9 cellular contexts compared by ENCODE assay signal in the genomic region with DNA sequence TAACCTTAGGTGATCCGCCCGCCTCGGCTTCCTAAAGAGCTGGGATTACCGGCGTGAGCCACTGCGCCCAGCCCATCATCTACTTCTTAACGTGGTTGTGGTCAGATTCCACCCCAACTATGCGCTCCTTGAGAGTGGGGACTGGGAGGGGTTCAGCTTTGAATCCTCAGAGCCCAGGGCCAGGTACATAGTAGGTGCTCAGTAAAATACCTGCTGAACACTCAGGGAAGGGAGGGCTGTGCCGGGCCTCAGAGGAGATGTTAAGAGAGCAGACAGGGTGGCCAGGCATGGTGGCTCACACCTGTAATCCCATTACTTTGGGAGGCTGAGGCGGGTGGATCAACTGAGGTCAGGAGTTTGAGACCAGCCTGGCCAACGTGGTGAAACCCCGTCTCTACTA. TPM values are rescaled to one million over a fixed set of nuclear protein-coding genes. Genes with fewer than 3 reads are reported as not detected.
DNase-seq lines count a peak whose midpoint lies in the region; ATAC-seq and TF ChIP-seq lines count a peak whose summit lies in the region.
"Had no signal": no experiment of that assay in that cellular context is flagged by ENCODE, and none has a peak within 500 bp of the region (broad histone marks: within the 10 kb centered on the region; RNA-seq: fewer than 3 reads in every experiment).

No MANE protein-coding gene starts in this region.

- in situ Hi-C loops in transverse colon (cut with MboI; ENCODE audit: low pct_ligation_motif_present in 1 of 4, low pct_unique_long_range_greater_than_20kb in 1 of 4, low sequenced_read_pairs in 3 of 4): no loop called here

- H3K4me1 Mint-ChIP-seq in activated naive CD4-positive, alpha-beta T cell treated with anti-CD3 and anti-CD28 coated beads, Interleukin-2, amount 50 U/mL, for 24 hours: peaks cover 63% of the 10 kb centered on the region

- 80 to 85% (median 81%) methylated on average over 12 of the region's 12 CpGs for WGBS in adipose tissue, 3 donors
- WGBS in transverse colon (ENCODE audit: low coverage in 1 of 2), 2 donors: 80% methylated on average over 12 of the region's 12 CpGs; no CpG with 5 or more reads in 1 of the 2 donors

- TF ChIP-seq EP300 in transverse colon (IDR thresholded peaks at IDR 0.05; ENCODE audit: low read depth): no peak

- no peaks in the 10 kb centered on the region for H3K36me3 Mint-ChIP-seq in activated naive CD4-positive, alpha-beta T cell treated with anti-CD3 and anti-CD28 coated beads, Interleukin-2, amount 50 U/mL, for 24 hours

- peaks cover 37 to 42% of the 10 kb centered on the region in 2 donors for H3K4me1 ChIP-seq in mucosa of rectum (ENCODE audit: control insufficient read depth in 2 of 2, insufficient read depth in 2 of 2, low read length in 2 of 2)
- H3K4me1 ChIP-seq in transverse colon: peaks cover 34 to 65% (median 54%) of the 10 kb centered on the region in 4 donors

- ATAC-seq in GM18519 (IDR thresholded peaks at IDR 0.05; ENCODE audit: low FRiP score, unreplicated experiment) (no peak), HG03196 (IDR thresholded peaks at IDR 0.05; ENCODE audit: unreplicated experiment) (no peak)

- intact Hi-C loops in transverse colon (cut with DNase I; ENCODE audit: low total_unique reads): no loop called here

- H3K9ac ChIP-seq in mucosa of rectum (ENCODE audit: low read depth in 1 of 2, low read length in 2 of 2): no peak overlapping the region

- H3K9me3 ChIP-seq in mucosa of rectum (ENCODE audit: control insufficient read depth in 2 of 2, low read length in 2 of 2) (no peaks in the 10 kb centered on the region), transverse colon (no peaks in the 10 kb centered on the region)

- H3K27me3 ChIP-seq in mucosa of rectum (ENCODE audit: control insufficient read depth in 2 of 2, insufficient read depth in 2 of 2, low read length in 2 of 2): no peaks in the 10 kb centered on the region
- no peaks in the 10 kb centered on the region for H3K27me3 ChIP-seq in transverse colon

- H3K27ac ChIP-seq in adipose tissue (ENCODE audit: low read depth, low read length) (peak overlapping the region; percentile 46), mucosa of rectum (ENCODE audit: low read depth in 2 of 2, low read length in 2 of 2) (peak overlapping the region; percentile 68 to 96), transverse colon (peak overlapping the region; percentile 89 to 96 (median 94))

- H3K27ac Mint-ChIP-seq in activated naive CD4-positive, alpha-beta T cell treated with anti-CD3 and anti-CD28 coated beads, Interleukin-2, amount 50 U/mL, for 24 hours: peak overlapping the region; percentile 82

- no peaks in the 10 kb centered on the region for H3K27me3 Mint-ChIP-seq in activated naive CD4-positive, alpha-beta T cell treated with anti-CD3 and anti-CD28 coated beads, Interleukin-2, amount 50 U/mL, for 24 hours

- no peak for TF ChIP-seq POLR2A in transverse colon (IDR thresholded peaks at IDR 0.05)

- peak overlapping the region; percentile 33 for H3K4me3 Mint-ChIP-seq in activated naive CD4-positive, alpha-beta T cell treated with anti-CD3 and anti-CD28 coated beads, Interleukin-2, amount 50 U/mL, for 24 hours

- peaks cover 0 to 3% of the 10 kb centered on the region in 2 donors for H3K36me3 ChIP-seq in mucosa of rectum (ENCODE audit: control insufficient read depth in 2 of 2, insufficient read depth in 2 of 2, low read length in 2 of 2)
- H3K36me3 ChIP-seq in transverse colon: no peaks in the 10 kb centered on the region

- H3K4me3 ChIP-seq in mucosa of rectum (ENCODE audit: low read length in 2 of 2) (no peak overlapping the region), transverse colon (no peak overlapping the region)

- H3K9me3 Mint-ChIP-seq in activated naive CD4-positive, alpha-beta T cell treated with anti-CD3 and anti-CD28 coated beads, Interleukin-2, amount 50 U/mL, for 24 hours: no peaks in the 10 kb centered on the region

- TF ChIP-seq CTCF in transverse colon (IDR thresholded peaks at IDR 0.05): no peak

- no peak for DNase-seq in activated naive CD4-positive, alpha-beta T cell treated with anti-CD3 and anti-CD28 coated beads, Interleukin-2, amount 50 U/mL, for 16 hours
- no peak for DNase-seq in transverse colon
- no peak for DNase-seq in NCI-H1930 (lab: John Stamatoyannopoulos, UW)
- DNase-seq: NCI-H187 treated with DMSO at 0.1 percent for 48 hours had no signal

RNA-seq across cellular contexts. Expression of a gene that starts 1.2 kb away (rescaled TPM):
- polyA plus RNA-seq in adipose tissue: 1,000 to 10,000 TPM in 2 of 3 donors, 100 to 1,000 TPM in 1; 418 to 4,149 (median 2,198) TPM
- 100 to 1,000 TPM; 196 to 558 (median 224) TPM for total RNA-seq in transverse colon

RNA-seq across cellular contexts. Expression of a gene that starts 11.9 kb away (rescaled TPM):
- 10 to 100 TPM; 15.7 to 31.7 (median 17.5) TPM for polyA plus RNA-seq in adipose tissue
- total RNA-seq in transverse colon: 100 to 1,000 TPM in 1 of 4 donors, 10 to 100 TPM in 3; 44.1 to 143 (median 57.2) TPM

RNA-seq across cellular contexts. Expression of a gene that starts 15.7 kb away (rescaled TPM):
- polyA plus RNA-seq in adipose tissue: 1 to 10 TPM; 4.7 to 5.7 (median 4.9) TPM
- 100 to 1,000 TPM in 1 of 4 donors, 10 to 100 TPM in 3; 28.9 to 126 (median 50.7) TPM for total RNA-seq in transverse colon

RNA-seq across cellular contexts. Expression of a gene that starts 22.6 kb away (rescaled TPM):
- 100 to 1,000 TPM in 1 of 3 donors, 10 to 100 TPM in 2; 28.1 to 104 (median 74.8) TPM for polyA plus RNA-seq in adipose tissue
- total RNA-seq in transverse colon: 100 to 1,000 TPM; 121 to 265 (median 129) TPM

RNA-seq across cellular contexts. Expression of a gene that starts 34.8 kb away (rescaled TPM):
- 1 to 10 TPM; 2.3 to 8.2 (median 6.6) TPM for polyA plus RNA-seq in adipose tissue
- 100 to 1,000 TPM in 2 of 4 donors, 10 to 100 TPM in 2; 53.1 to 158 (median 84.7) TPM for total RNA-seq in transverse colon
